8 cellular contexts compared by ENCODE assay signal in genomic region chr10:99329891-99330674, GRCh38. TPM values are rescaled to one million over a fixed set of nuclear protein-coding genes. Genes with fewer than 3 reads are reported as not detected.
DNase-seq lines count a peak whose midpoint lies in the region; ATAC-seq, FAIRE-seq and TF ChIP-seq lines count a peak whose summit lies in the region.

No MANE protein-coding gene starts in this region.

- H3K27ac ChIP-seq in pancreas: no peak overlapping the region

- H3K27me3 ChIP-seq in pancreas: no peaks in the 10 kb centered on the region

- H3K9me3 ChIP-seq in pancreas: no peaks in the 10 kb centered on the region

- H3K36me3 ChIP-seq in pancreas: no peaks in the 10 kb centered on the region

- ATAC-seq in HG02852 (IDR thresholded peaks at IDR 0.05; ENCODE audit: unreplicated experiment) (peak; percentile 43), pancreas (peak; percentile 68 to 77 (median 70))

- FAIRE-seq in pancreas (lab: Jason Lieb, UNC): no peak

- intact Hi-C loops in pancreas (cut with DNase I): no loop called here

- TF ChIP-seq CTCF in fibroblast of villous mesenchyme (IDR thresholded peaks at IDR 0.05; ENCODE audit: insufficient read depth, low read depth, low read length): no peak
- no peak for TF ChIP-seq CTCF in pancreas (IDR thresholded peaks at IDR 0.05)

- WGBS in pancreas, 2 donors: 2 to 3% methylated on average over 69 to 84 of the region's 84 CpGs

- no peaks in the 10 kb centered on the region for H3K4me1 ChIP-seq in pancreas

- DNase-seq in NCI-H2196 (lab: John Stamatoyannopoulos, UW; ENCODE audit: unreplicated experiment): peak; percentile 8
- DNase-seq in NCI-H2196 treated with DMSO at 0.1 percent for 48 hours (lab: John Stamatoyannopoulos, UW; ENCODE audit: unreplicated experiment): no peak
- DNase-seq in activated CD4-positive, alpha-beta T cell treated with anti-CD3 and anti-CD28 coated beads, Interleukin-2, amount 50 U/mL, for 48 hours: peak; percentile 13 to 21
- DNase-seq in fibroblast of villous mesenchyme (ENCODE audit: low read depth): peak; percentile 22
- peak; percentile 36 to 88 (median 62) for DNase-seq in pancreas
- no peak for DNase-seq in effector CD8-positive, alpha-beta T cell (lab: John Stamatoyannopoulos, UW)
- DNase-seq in occipital lobe (lab: John Stamatoyannopoulos, UW): no peak

- H3K4me3 ChIP-seq in fibroblast of villous mesenchyme (ENCODE audit: low read depth, low read length): peak overlapping the region; percentile 44
- peak overlapping the region; percentile 44 to 69 (median 58) for H3K4me3 ChIP-seq in pancreas

RNA-seq across cellular contexts. Expression of gene CNNM1, which starts 0.9 kb away (rescaled TPM):
- total RNA-seq in fibroblast of villous mesenchyme (3.5 and 5.8 TPM in 2 replicates), pancreas (1 to 10 TPM; 1.1 to 1.6 (median 1.3) TPM), occipital lobe (3.1 TPM)
- 1 to 10 TPM in 1 of 2 donors, under 1 TPM in 1; 0.53 to 1.6 TPM for polyA plus RNA-seq in pancreas

Comparison
In these comparisons a context has a peak if more than half of its experiments do, and no peak if none do; other contexts are left out.
1. DNase-seq: peak in NCI-H2196 (single experiment), activated CD4-positive, alpha-beta T cell treated with anti-CD3 and anti-CD28 coated beads, Interleukin-2, amount 50 U/mL, for 48 hours (2 of 2), fibroblast of villous mesenchyme (single experiment) and pancreas (6 of 6); none in NCI-H2196 treated with DMSO at 0.1 percent for 48 hours (single experiment), effector CD8-positive, alpha-beta T cell (single experiment) and occipital lobe (single experiment).